Comparison of ENCODE assay signal across 1 cellular context in genomic region chr19:58554494-58555368, GRCh38.
A peak's percentile ranks its signal among the peaks of the same experiment; 100 is the strongest.
TF ChIP-seq lines count a peak whose summit lies in the region.

Gene CHMP2A, minus strand, starts transcription at chr19:58555105. Its CDS starts 893 bp downstream, at chr19:58554212.

TF ChIP-seq in HepG2, 621 proteins besides CTCF, POLR2A, EP300 and RAD21 (continued from another document and continues in another):
- TF ChIP-seq, protein P1, sequence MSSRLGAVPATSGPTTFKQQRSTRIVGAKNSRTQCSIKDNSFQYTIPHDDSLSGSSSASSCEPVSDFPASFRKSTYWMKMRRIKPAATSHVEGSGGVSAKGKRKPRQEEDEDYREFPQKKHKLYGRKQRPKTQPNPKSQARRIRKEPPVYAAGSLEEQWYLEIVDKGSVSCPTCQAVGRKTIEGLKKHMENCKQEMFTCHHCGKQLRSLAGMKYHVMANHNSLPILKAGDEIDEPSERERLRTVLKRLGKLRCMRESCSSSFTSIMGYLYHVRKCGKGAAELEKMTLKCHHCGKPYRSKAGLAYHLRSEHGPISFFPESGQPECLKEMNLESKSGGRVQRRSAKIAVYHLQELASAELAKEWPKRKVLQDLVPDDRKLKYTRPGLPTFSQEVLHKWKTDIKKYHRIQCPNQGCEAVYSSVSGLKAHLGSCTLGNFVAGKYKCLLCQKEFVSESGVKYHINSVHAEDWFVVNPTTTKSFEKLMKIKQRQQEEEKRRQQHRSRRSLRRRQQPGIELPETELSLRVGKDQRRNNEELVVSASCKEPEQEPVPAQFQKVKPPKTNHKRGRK (CRISPR knock-in tag; IDR thresholded peaks at IDR 0.05) = no peak
- TF ChIP-seq, protein P2, sequence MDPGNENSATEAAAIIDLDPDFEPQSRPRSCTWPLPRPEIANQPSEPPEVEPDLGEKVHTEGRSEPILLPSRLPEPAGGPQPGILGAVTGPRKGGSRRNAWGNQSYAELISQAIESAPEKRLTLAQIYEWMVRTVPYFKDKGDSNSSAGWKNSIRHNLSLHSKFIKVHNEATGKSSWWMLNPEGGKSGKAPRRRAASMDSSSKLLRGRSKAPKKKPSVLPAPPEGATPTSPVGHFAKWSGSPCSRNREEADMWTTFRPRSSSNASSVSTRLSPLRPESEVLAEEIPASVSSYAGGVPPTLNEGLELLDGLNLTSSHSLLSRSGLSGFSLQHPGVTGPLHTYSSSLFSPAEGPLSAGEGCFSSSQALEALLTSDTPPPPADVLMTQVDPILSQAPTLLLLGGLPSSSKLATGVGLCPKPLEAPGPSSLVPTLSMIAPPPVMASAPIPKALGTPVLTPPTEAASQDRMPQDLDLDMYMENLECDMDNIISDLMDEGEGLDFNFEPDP (CRISPR knock-in tag; conservative IDR thresholded peaks at IDR 0.05) = no peak
- TF ChIP-seq PHF21A (CRISPR knock-in tag; IDR thresholded peaks at IDR 0.05) (peak; percentile 17; the same call in 1 of the 2 replicates), RFXANK (CRISPR knock-in tag; IDR thresholded peaks at IDR 0.05) (no peak), RNF219 (CRISPR knock-in tag; IDR thresholded peaks at IDR 0.05) (no peak), ZFP90 (CRISPR knock-in tag; IDR thresholded peaks at IDR 0.05; ENCODE audit: borderline replicate concordance) (peak; percentile 53; the same call in 1 of the 2 replicates), DBP (CRISPR knock-in tag; IDR thresholded peaks at IDR 0.05; ENCODE audit: not compliant biosample characterization) (no peak), ZC3H13 (CRISPR knock-in tag; IDR thresholded peaks at IDR 0.05) (peak; percentile 86), DNMT1 (CRISPR knock-in tag; IDR thresholded peaks at IDR 0.05) (no peak), ISX (CRISPR knock-in tag; conservative IDR thresholded peaks at IDR 0.05) (no peak), ZNF879 (CRISPR knock-in tag; IDR thresholded peaks at IDR 0.05) (no peak), YEATS4 (CRISPR knock-in tag; IDR thresholded peaks at IDR 0.05; ENCODE audit: borderline replicate concordance) (peak; percentile 47; the same call in 1 of the 2 replicates), HBP1 (CRISPR knock-in tag; IDR thresholded peaks at IDR 0.05; ENCODE audit: low read depth) (no peak), ZNF720 (CRISPR knock-in tag; IDR thresholded peaks at IDR 0.05) (no peak), ZNF432 (CRISPR knock-in tag; IDR thresholded peaks at IDR 0.05; ENCODE audit: borderline replicate concordance) (no peak), SRSF9 (IDR thresholded peaks at IDR 0.05; ENCODE audit: borderline replicate concordance, insufficient read depth, low read depth, low read length, poor library complexity, severe bottlenecking) (no peak), ZNF703 (CRISPR knock-in tag; IDR thresholded peaks at IDR 0.05; ENCODE audit: borderline replicate concordance) (no peak; the same call in 1 of the 2 replicates), ARHGAP35 (CRISPR knock-in tag; IDR thresholded peaks at IDR 0.05; ENCODE audit: borderline replicate concordance) (no peak), ZNF777 (CRISPR knock-in tag; IDR thresholded peaks at IDR 0.05) (no peak), GABPA (IDR thresholded peaks at IDR 0.05; ENCODE audit: low read depth, low read length) (peak; percentile 94), GABPA (CRISPR knock-in tag; IDR thresholded peaks at IDR 0.05; ENCODE audit: low read depth) (peak; percentile 96), THYN1 (CRISPR knock-in tag; IDR thresholded peaks at IDR 0.05; ENCODE audit: borderline replicate concordance, low read depth) (no peak), NCOA2 (CRISPR knock-in tag; IDR thresholded peaks at IDR 0.05) (0 out of 2 replicates have a peak, but pooled peaks have one; percentile 3), NFYC (CRISPR knock-in tag; IDR thresholded peaks at IDR 0.05) (no peak; the same call in 1 of the 2 replicates), GABPB1 (CRISPR knock-in tag; IDR thresholded peaks at IDR 0.05) (peak; percentile 98), TERF1 (CRISPR knock-in tag; IDR thresholded peaks at IDR 0.05) (no peak), ZNF354B (CRISPR knock-in tag; IDR thresholded peaks at IDR 0.05) (no peak), AKNA (CRISPR knock-in tag; IDR thresholded peaks at IDR 0.05; ENCODE audit: borderline replicate concordance) (no peak), SRY (CRISPR knock-in tag; IDR thresholded peaks at IDR 0.05) (no peak), KAT8 (CRISPR knock-in tag; IDR thresholded peaks at IDR 0.05) (peak; percentile 78), HIC2 (CRISPR knock-in tag; IDR thresholded peaks at IDR 0.05; ENCODE audit: low read depth) (no peak), HMG20B (CRISPR knock-in tag; conservative IDR thresholded peaks at IDR 0.05) (no peak), ZNF816 (CRISPR knock-in tag; IDR thresholded peaks at IDR 0.05; ENCODE audit: borderline replicate concordance) (no peak; the same call in 1 of the 2 replicates), ZNF333 (CRISPR knock-in tag; IDR thresholded peaks at IDR 0.05; ENCODE audit: borderline replicate concordance) (no peak)
- TF ChIP-seq, protein P3, sequence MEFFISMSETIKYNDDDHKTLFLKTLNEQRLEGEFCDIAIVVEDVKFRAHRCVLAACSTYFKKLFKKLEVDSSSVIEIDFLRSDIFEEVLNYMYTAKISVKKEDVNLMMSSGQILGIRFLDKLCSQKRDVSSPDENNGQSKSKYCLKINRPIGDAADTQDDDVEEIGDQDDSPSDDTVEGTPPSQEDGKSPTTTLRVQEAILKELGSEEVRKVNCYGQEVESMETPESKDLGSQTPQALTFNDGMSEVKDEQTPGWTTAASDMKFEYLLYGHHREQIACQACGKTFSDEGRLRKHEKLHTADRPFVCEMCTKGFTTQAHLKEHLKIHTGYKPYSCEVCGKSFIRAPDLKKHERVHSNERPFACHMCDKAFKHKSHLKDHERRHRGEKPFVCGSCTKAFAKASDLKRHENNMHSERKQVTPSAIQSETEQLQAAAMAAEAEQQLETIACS (CRISPR knock-in tag; IDR thresholded peaks at IDR 0.05) = peak; percentile 46
- TF ChIP-seq, protein P4, sequence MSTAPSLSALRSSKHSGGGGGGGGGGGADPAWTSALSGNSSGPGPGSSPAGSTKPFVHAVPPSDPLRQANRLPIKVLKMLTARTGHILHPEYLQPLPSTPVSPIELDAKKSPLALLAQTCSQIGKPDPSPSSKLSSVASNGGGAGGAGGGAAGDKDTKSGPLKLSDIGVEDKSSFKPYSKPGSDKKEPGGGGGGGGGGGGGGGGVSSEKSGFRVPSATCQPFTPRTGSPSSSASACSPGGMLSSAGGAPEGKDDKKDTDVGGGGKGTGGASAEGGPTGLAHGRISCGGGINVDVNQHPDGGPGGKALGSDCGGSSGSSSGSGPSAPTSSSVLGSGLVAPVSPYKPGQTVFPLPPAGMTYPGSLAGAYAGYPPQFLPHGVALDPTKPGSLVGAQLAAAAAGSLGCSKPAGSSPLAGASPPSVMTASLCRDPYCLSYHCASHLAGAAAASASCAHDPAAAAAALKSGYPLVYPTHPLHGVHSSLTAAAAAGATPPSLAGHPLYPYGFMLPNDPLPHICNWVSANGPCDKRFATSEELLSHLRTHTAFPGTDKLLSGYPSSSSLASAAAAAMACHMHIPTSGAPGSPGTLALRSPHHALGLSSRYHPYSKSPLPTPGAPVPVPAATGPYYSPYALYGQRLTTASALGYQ (CRISPR knock-in tag; IDR thresholded peaks at IDR 0.05) = no peak
